Comparison of ENCODE assay signal across 8 cellular contexts in genomic region chr3:58824285-58824684, GRCh38.
DNase-seq lines count a peak whose midpoint lies in the region; ATAC-seq and TF ChIP-seq lines count a peak whose summit lies in the region.

No MANE protein-coding gene starts in this region.

- no peaks in the 10 kb centered on the region for H3K4me1 Mint-ChIP-seq in activated CD8-positive, alpha-beta T cell treated with anti-CD3 and anti-CD28 coated beads for 36 hours (ENCODE audit: low read depth)
- no peaks in the 10 kb centered on the region for H3K4me1 Mint-ChIP-seq in activated CD8-positive, alpha-beta T cell treated with anti-CD3 and anti-CD28 coated beads, Interleukin-2, amount 10 ng/mL, durations not matched to agents 7 days and 5 days (ENCODE audit: low read depth)
- H3K4me1 Mint-ChIP-seq in osteocyte (ENCODE audit: unreplicated experiment): peaks cover 8% of the 10 kb centered on the region

- no peak overlapping the region for H3K27ac Mint-ChIP-seq in activated CD8-positive, alpha-beta T cell treated with anti-CD3 and anti-CD28 coated beads for 36 hours
- H3K27ac Mint-ChIP-seq in activated CD8-positive, alpha-beta T cell treated with anti-CD3 and anti-CD28 coated beads, Interleukin-2, amount 10 ng/mL, durations not matched to agents 7 days and 5 days: no peak overlapping the region
- no peak overlapping the region for H3K27ac Mint-ChIP-seq in osteocyte (ENCODE audit: unreplicated experiment)

- H3K4me3 Mint-ChIP-seq in activated CD8-positive, alpha-beta T cell treated with anti-CD3 and anti-CD28 coated beads for 36 hours: no peak overlapping the region
- H3K4me3 Mint-ChIP-seq in activated CD8-positive, alpha-beta T cell treated with anti-CD3 and anti-CD28 coated beads, Interleukin-2, amount 10 ng/mL, durations not matched to agents 7 days and 5 days: no peak overlapping the region
- no peak overlapping the region for H3K4me3 Mint-ChIP-seq in osteocyte (ENCODE audit: unreplicated experiment)

- no peak for ATAC-seq in activated CD8-positive, alpha-beta T cell treated with anti-CD3 and anti-CD28 coated beads for 36 hours
- ATAC-seq in activated CD8-positive, alpha-beta T cell treated with anti-CD3 and anti-CD28 coated beads, Interleukin-2, amount 10 ng/mL, durations not matched to agents 7 days and 5 days: no peak
- no peak for ATAC-seq in GM21390 (IDR thresholded peaks at IDR 0.05; ENCODE audit: unreplicated experiment)
- ATAC-seq in activated CD4-positive, CD25-positive, alpha-beta regulatory T cell treated with anti-CD3 and anti-CD28 coated beads, Interleukin-2, amount 50 U/mL, for 24 hours: no peak

- TF ChIP-seq CTCF in activated CD8-positive, alpha-beta T cell treated with anti-CD3 and anti-CD28 coated beads for 36 hours (IDR thresholded peaks at IDR 0.05): peak; percentile 56
- TF ChIP-seq CTCF in osteocyte (IDR thresholded peaks at IDR 0.05): peak; percentile 79

- H3K27me3 Mint-ChIP-seq in activated CD8-positive, alpha-beta T cell treated with anti-CD3 and anti-CD28 coated beads for 36 hours: no peaks in the 10 kb centered on the region
- no peaks in the 10 kb centered on the region for H3K27me3 Mint-ChIP-seq in activated CD8-positive, alpha-beta T cell treated with anti-CD3 and anti-CD28 coated beads, Interleukin-2, amount 10 ng/mL, durations not matched to agents 7 days and 5 days (ENCODE audit: low read depth)
- H3K27me3 Mint-ChIP-seq in osteocyte (ENCODE audit: unreplicated experiment): no peaks in the 10 kb centered on the region

- POLR2A ChIA-PET in activated CD8-positive, alpha-beta T cell treated with anti-CD3 and anti-CD28 coated beads for 36 hours (lab: Charles Lee): no interaction called here
- POLR2A ChIA-PET in activated CD8-positive, alpha-beta T cell treated with anti-CD3 and anti-CD28 coated beads, Interleukin-2, amount 10 ng/mL, durations not matched to agents 7 days and 5 days (lab: Charles Lee): no interaction called here

- no peaks in the 10 kb centered on the region for H3K36me3 ChIP-seq in MG63

- intact Hi-C loops in activated CD8-positive, alpha-beta T cell treated with anti-CD3 and anti-CD28 coated beads for 36 hours (cut with micrococcal nuclease): no loop called here

- H3K9me3 ChIP-seq in MG63: no peaks in the 10 kb centered on the region

- CTCF ChIA-PET in activated CD8-positive, alpha-beta T cell treated with anti-CD3 and anti-CD28 coated beads for 36 hours (lab: Charles Lee): interaction anchor here (0.7 to 1.7 kb wide), 3 partner anchors 184 to 230 kb away, joined by 3 to 7 read pairs (median 6); no protein-coding TSS in a partner anchor
- CTCF ChIA-PET in activated CD8-positive, alpha-beta T cell treated with anti-CD3 and anti-CD28 coated beads, Interleukin-2, amount 10 ng/mL, durations not matched to agents 7 days and 5 days (lab: Charles Lee): no interaction called here

- no peaks in the 10 kb centered on the region for H3K36me3 Mint-ChIP-seq in activated CD8-positive, alpha-beta T cell treated with anti-CD3 and anti-CD28 coated beads for 36 hours (ENCODE audit: low read depth)
- no peaks in the 10 kb centered on the region for H3K36me3 Mint-ChIP-seq in activated CD8-positive, alpha-beta T cell treated with anti-CD3 and anti-CD28 coated beads, Interleukin-2, amount 10 ng/mL, durations not matched to agents 7 days and 5 days (ENCODE audit: low read depth)
- H3K36me3 Mint-ChIP-seq in osteocyte (ENCODE audit: unreplicated experiment): no peaks in the 10 kb centered on the region

- DNase-seq in activated CD8-positive, alpha-beta T cell treated with anti-CD3 and anti-CD28 coated beads for 36 hours: peak; percentile 58
- DNase-seq in activated CD8-positive, alpha-beta T cell treated with anti-CD3 and anti-CD28 coated beads, Interleukin-2, amount 10 ng/mL, durations not matched to agents 7 days and 5 days: no peak
- DNase-seq in MG63 (peak; percentile 52), SW480 (ENCODE audit: low spot score) (peak; percentile 57), fibroblast of the conjunctiva (ENCODE audit: low read depth) (peak; percentile 54), osteocyte (ENCODE audit: extremely low spot score, unreplicated experiment) (no peak)

- H3K9me3 Mint-ChIP-seq in activated CD8-positive, alpha-beta T cell treated with anti-CD3 and anti-CD28 coated beads for 36 hours: peaks cover 1% of the 10 kb centered on the region
- H3K9me3 Mint-ChIP-seq in activated CD8-positive, alpha-beta T cell treated with anti-CD3 and anti-CD28 coated beads, Interleukin-2, amount 10 ng/mL, durations not matched to agents 7 days and 5 days (ENCODE audit: insufficient read depth): no peaks in the 10 kb centered on the region
- no peaks in the 10 kb centered on the region for H3K9me3 Mint-ChIP-seq in osteocyte (ENCODE audit: unreplicated experiment)

- H3K27me3 ChIP-seq in MG63: no peaks in the 10 kb centered on the region

- no peak overlapping the region for H3K4me3 ChIP-seq in MG63

Comparison
In these comparisons a context has a peak if more than half of its experiments do, and no peak if none do; other contexts are left out.
1. DNase-seq: peak in activated CD8-positive, alpha-beta T cell treated with anti-CD3 and anti-CD28 coated beads for 36 hours (single experiment), MG63 (single experiment), SW480 (single experiment) and fibroblast of the conjunctiva (single experiment); none in activated CD8-positive, alpha-beta T cell treated with anti-CD3 and anti-CD28 coated beads, Interleukin-2, amount 10 ng/mL, durations not matched to agents 7 days and 5 days (single experiment) and osteocyte (single experiment).